In the genomic region with DNA sequence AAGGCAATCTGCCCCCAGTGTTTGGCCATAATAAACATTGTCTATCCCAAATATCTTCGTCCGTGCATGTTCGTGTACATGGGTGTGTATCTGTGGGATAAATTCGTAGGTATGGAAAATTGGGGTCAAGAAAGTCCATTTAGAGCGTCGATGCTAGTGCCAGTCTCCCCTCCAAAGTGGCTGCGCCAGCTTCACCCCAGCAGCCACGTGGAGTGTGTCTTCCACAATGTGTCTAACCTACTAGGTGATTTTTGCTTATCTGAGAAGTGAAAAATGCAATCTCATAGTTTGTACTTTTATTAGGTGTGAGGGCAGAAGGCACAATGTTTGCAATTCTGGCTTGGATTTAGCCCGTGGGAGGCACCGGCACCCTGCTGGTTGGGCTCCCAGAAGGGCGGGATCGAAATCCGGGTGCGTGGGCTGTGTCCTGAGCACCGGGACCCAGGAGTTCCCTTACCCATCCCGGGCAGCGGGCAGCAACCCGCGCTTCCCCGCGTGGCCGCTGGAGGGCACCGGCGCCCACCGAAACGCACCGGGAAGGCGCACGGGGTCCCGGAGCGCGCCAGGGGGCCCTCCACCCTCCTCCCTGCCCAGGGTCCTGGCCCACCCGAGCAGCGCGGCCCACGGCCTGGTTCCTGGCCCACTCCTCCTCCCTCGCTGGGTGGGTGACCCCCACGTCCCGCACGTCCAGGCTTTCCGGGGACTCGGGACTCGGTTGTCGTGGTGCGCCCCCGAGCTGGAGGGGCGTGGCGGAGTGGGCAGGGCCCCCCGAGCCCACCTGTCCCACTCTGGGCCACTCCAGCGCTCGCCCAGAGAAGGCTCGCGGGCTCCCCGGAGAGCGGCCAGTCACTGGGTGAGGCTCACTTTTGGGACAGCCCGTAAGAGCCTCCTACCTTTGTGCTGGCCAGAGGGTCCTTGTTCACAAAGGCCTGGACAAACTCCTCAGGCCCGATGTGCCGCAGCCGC, we compare ENCODE assay signal across 8 cellular contexts. TPM values are rescaled to one million over a fixed set of nuclear protein-coding genes. Genes with fewer than 3 reads are reported as not detected.
DNase-seq lines count a peak whose midpoint lies in the region; ATAC-seq, FAIRE-seq and TF ChIP-seq lines count a peak whose summit lies in the region.

No MANE protein-coding gene starts in this region.

- peak overlapping the region; percentile 40 to 87 (median 74) for H3K4me2 ChIP-seq in BLaER1 treated with 17β-estradiol and CSF1 and Interleukin-3, amounts not matched to agents 10 nM and 100 nM
- no peak overlapping the region for H3K4me2 ChIP-seq in parathyroid adenoma (ENCODE audit: low read length)

- no peaks in the 10 kb centered on the region for H3K36me3 Mint-ChIP-seq in activated CD8-positive, alpha-beta T cell treated with anti-CD3 and anti-CD28 coated beads for 36 hours (ENCODE audit: low read depth)

- peaks cover 15% of the 10 kb centered on the region for H3K27me3 Mint-ChIP-seq in activated CD8-positive, alpha-beta T cell treated with anti-CD3 and anti-CD28 coated beads for 36 hours

- no peak overlapping the region for H3K27ac Mint-ChIP-seq in activated CD8-positive, alpha-beta T cell treated with anti-CD3 and anti-CD28 coated beads for 36 hours

- H3K27ac ChIP-seq in BLaER1 treated with 17β-estradiol and CSF1 and Interleukin-3, amounts not matched to agents 10 nM and 100 nM = peak overlapping the region in 6 of 11 experiments; percentile 16 to 53 (median 48); a peak in 11 of 22 replicates
- H3K27ac ChIP-seq in parathyroid adenoma = no peak overlapping the region

- H3K4me1 ChIP-seq in BLaER1 treated with 17β-estradiol and CSF1 and Interleukin-3, amounts not matched to agents 10 nM and 100 nM = peaks cover 10 to 28% (median 17%) of the 10 kb centered on the region in 10 experiments
- H3K4me1 ChIP-seq in parathyroid adenoma = no peaks in the 10 kb centered on the region

- peak; percentile 99 for TF ChIP-seq CTCF in activated CD8-positive, alpha-beta T cell treated with anti-CD3 and anti-CD28 coated beads for 36 hours (IDR thresholded peaks at IDR 0.05)
- peak; percentile 82 for TF ChIP-seq CTCF in parathyroid adenoma (IDR thresholded peaks at IDR 0.05)

- CTCF ChIA-PET in HEK293T (lab: Yijun Ruan, JAX) = interaction anchor here (1.2 kb wide), 1 partner anchor 187 kb away, joined by 3 read pairs; no protein-coding TSS in a partner anchor
- CTCF ChIA-PET in activated CD8-positive, alpha-beta T cell treated with anti-CD3 and anti-CD28 coated beads for 36 hours (lab: Charles Lee) = interaction anchor here (1.0 to 3.4 kb wide), 5 partner anchors 82 to 347 kb away, joined by 4 to 19 read pairs (median 5); a partner anchor contains a TSS

- H3K4me3 ChIP-seq in BLaER1 treated with 17β-estradiol and CSF1 and Interleukin-3, amounts not matched to agents 10 nM and 100 nM = no peak overlapping the region
- H3K4me3 ChIP-seq in parathyroid adenoma (ENCODE audit: low read depth, low read length) = no peak overlapping the region

- intact Hi-C loops in activated CD8-positive, alpha-beta T cell treated with anti-CD3 and anti-CD28 coated beads for 36 hours (cut with micrococcal nuclease) = no loop called here

- H3K4me1 Mint-ChIP-seq in activated CD8-positive, alpha-beta T cell treated with anti-CD3 and anti-CD28 coated beads for 36 hours (ENCODE audit: low read depth) = no peaks in the 10 kb centered on the region

- no peaks in the 10 kb centered on the region for H3K36me3 ChIP-seq in BLaER1 treated with 17β-estradiol and CSF1 and Interleukin-3, amounts not matched to agents 10 nM and 100 nM
- H3K36me3 ChIP-seq in parathyroid adenoma (ENCODE audit: control insufficient read depth, insufficient read depth, low read length) = no peaks in the 10 kb centered on the region

- no peak overlapping the region for H3K4me3 Mint-ChIP-seq in activated CD8-positive, alpha-beta T cell treated with anti-CD3 and anti-CD28 coated beads for 36 hours

- no peaks in the 10 kb centered on the region for H3K9me3 ChIP-seq in BLaER1 treated with 17β-estradiol and CSF1 and Interleukin-3, amounts not matched to agents 10 nM and 100 nM (replicated peaks in 1 of 11)
- H3K9me3 ChIP-seq in parathyroid adenoma (ENCODE audit: control insufficient read depth, low read length) = no peaks in the 10 kb centered on the region

- no peak for FAIRE-seq in frontal cortex (lab: Jason Lieb, UNC)

- DNase-seq in HEK293T (ENCODE audit: extremely low spot score) (peak; percentile 86), frontal cortex (ENCODE audit: low spot score in 2 of 2) (peak; percentile 70 to 72), SK-N-DZ (ENCODE audit: low spot score) (no peak)
- DNase-seq in activated CD8-positive, alpha-beta T cell treated with anti-CD3 and anti-CD28 coated beads for 36 hours = peak; percentile 45

- H4K20me1 ChIP-seq in BLaER1 treated with 17β-estradiol and CSF1 and Interleukin-3, amounts not matched to agents 10 nM and 100 nM = no peaks in the 10 kb centered on the region

- no peaks in the 10 kb centered on the region for H3K79me2 ChIP-seq in parathyroid adenoma

- H3K27me3 ChIP-seq in BLaER1 treated with 17β-estradiol and CSF1 and Interleukin-3, amounts not matched to agents 10 nM and 100 nM = no peaks in the 10 kb centered on the region
- H3K27me3 ChIP-seq in parathyroid adenoma (ENCODE audit: control insufficient read depth, insufficient read depth, low read length) = no peaks in the 10 kb centered on the region

- H3K9me3 Mint-ChIP-seq in activated CD8-positive, alpha-beta T cell treated with anti-CD3 and anti-CD28 coated beads for 36 hours = no peaks in the 10 kb centered on the region

- peak; percentile 83 for ATAC-seq in activated CD8-positive, alpha-beta T cell treated with anti-CD3 and anti-CD28 coated beads for 36 hours
- ATAC-seq in GM19035 (IDR thresholded peaks at IDR 0.05; ENCODE audit: unreplicated experiment) = no peak
- no peak for ATAC-seq in GM21360 (IDR thresholded peaks at IDR 0.05; ENCODE audit: unreplicated experiment)

- POLR2A ChIA-PET in HEK293T (lab: Yijun Ruan, JAX) = no interaction called here
- POLR2A ChIA-PET in activated CD8-positive, alpha-beta T cell treated with anti-CD3 and anti-CD28 coated beads for 36 hours (lab: Charles Lee) = no interaction called here

- H3K9ac ChIP-seq in BLaER1 treated with 17β-estradiol and CSF1 and Interleukin-3, amounts not matched to agents 10 nM and 100 nM = peak overlapping the region in 7 of 11 experiments; percentile 21 to 47 (median 41); a peak in 8 of 22 replicates
- H3K9ac ChIP-seq in parathyroid adenoma = no peak overlapping the region

- H2AFZ ChIP-seq in parathyroid adenoma = no peak overlapping the region

TF ChIP-seq in HEK293T, 16 proteins besides CTCF, POLR2A, EP300 and RAD21:
- TF ChIP-seq ARNT (IDR thresholded peaks at IDR 0.05) (no peak), FOXA1 (IDR thresholded peaks at IDR 0.05) (no peak), BHLHE40 (IDR thresholded peaks at IDR 0.05; ENCODE audit: borderline replicate concordance) (no peak), CTBP1 (IDR thresholded peaks at IDR 0.05; ENCODE audit: borderline replicate concordance) (no peak), L3MBTL2 (conservative IDR thresholded peaks at IDR 0.05) (no peak), LEF1 (IDR thresholded peaks at IDR 0.05; ENCODE audit: borderline replicate concordance) (no peak)
- TF ChIP-seq, protein P1, sequence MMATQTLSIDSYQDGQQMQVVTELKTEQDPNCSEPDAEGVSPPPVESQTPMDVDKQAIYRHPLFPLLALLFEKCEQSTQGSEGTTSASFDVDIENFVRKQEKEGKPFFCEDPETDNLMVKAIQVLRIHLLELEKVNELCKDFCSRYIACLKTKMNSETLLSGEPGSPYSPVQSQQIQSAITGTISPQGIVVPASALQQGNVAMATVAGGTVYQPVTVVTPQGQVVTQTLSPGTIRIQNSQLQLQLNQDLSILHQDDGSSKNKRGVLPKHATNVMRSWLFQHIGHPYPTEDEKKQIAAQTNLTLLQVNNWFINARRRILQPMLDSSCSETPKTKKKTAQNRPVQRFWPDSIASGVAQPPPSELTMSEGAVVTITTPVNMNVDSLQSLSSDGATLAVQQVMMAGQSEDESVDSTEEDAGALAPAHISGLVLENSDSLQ (IDR thresholded peaks at IDR 0.05) = no peak

RNA-seq across cellular contexts. Expression of a gene that starts 55.4 kb away (rescaled TPM):
- 10 to 100 TPM; 10.1 to 10.6 TPM for total RNA-seq in activated CD8-positive, alpha-beta T cell treated with anti-CD3 and anti-CD28 coated beads for 36 hours
- total RNA-seq in frontal cortex = 56.7 TPM
- polyA plus RNA-seq in SK-N-DZ (2014; cell fraction: cytosol; rRNA removed) = 72.2 and 74.9 TPM in 2 replicates
- polyA plus RNA-seq in SK-N-DZ (2014; cell fraction: nucleus; rRNA removed) = 58.5 and 68.0 TPM in 2 replicates
